In genomic region chr18:50288348-50289102, GRCh38 we compare ENCODE assay signal across 2 cellular contexts.
TF ChIP-seq lines count a peak whose summit lies in the region.
"Not testable (repeated sequence)": the region's sequence is repeated elsewhere in the genome, so short reads cannot be mapped to it uniquely, and the experiment has no call there.

No MANE protein-coding gene starts in this region.

TF ChIP-seq in K562, 482 proteins besides CTCF, POLR2A, EP300 and RAD21:
- peak; percentile 87 for TF ChIP-seq ZBTB40 (IDR thresholded peaks at IDR 0.05)
- not testable (repeated sequence) for TF ChIP-seq ZBTB40 (CRISPR knock-in tag; IDR thresholded peaks at IDR 0.05)

TF ChIP-seq in HepG2, 621 proteins besides CTCF, POLR2A, EP300 and RAD21:
- TF ChIP-seq ZBTB38 (CRISPR knock-in tag; IDR thresholded peaks at IDR 0.05) (0 out of 2 replicates have a peak, but pooled peaks have one; percentile 37), ZBTB40 (IDR thresholded peaks at IDR 0.05) (peak; percentile 47)
- not testable (repeated sequence) for TF ChIP-seq ZBTB40 (CRISPR knock-in tag; IDR thresholded peaks at IDR 0.05)
